ENCODE assay signal across 32 cellular contexts in genomic region chr22:24216541-24217209, GRCh38. TPM values are rescaled to one million over a fixed set of nuclear protein-coding genes. Genes with fewer than 3 reads are reported as not detected.
DNase-seq lines count a peak whose midpoint lies in the region; ATAC-seq and TF ChIP-seq lines count a peak whose summit lies in the region.
"Had no signal": no experiment of that assay in that cellular context is flagged by ENCODE, and none has a peak within 500 bp of the region (broad histone marks: within the 10 kb centered on the region; RNA-seq: fewer than 3 reads in every experiment).

No MANE protein-coding gene starts in this region.

- H4K20me1 ChIP-seq in DND-41 (ENCODE audit: insufficient read depth, low read length), result no peaks in the 10 kb centered on the region
- H4K20me1 ChIP-seq in IMR-90 (ENCODE audit: insufficient read depth, low read length), result no peaks in the 10 kb centered on the region

- DNase-seq in DND-41, result peak; percentile 11
- no peak for DNase-seq in IMR-90
- DNase-seq in activated naive CD8-positive, alpha-beta T cell treated with anti-CD3 and anti-CD28 coated beads, Interleukin-2, amount 10 ng/mL, durations not matched to agents 7 days and 5 days, result no peak
- DNase-seq in stimulated activated naive B cell treated with anti-CD40 and anti-IgM and Interleukin-4, amounts not matched to agents 10 μg/mL and 1 μg/mL and 100 μg/mL, for 72 hours, result no peak
- no peak for DNase-seq in T-helper 1 cell
- DNase-seq in endodermal cell, result no peak
- DNase-seq: activated CD4-positive, alpha-beta T cell treated with anti-CD3 and anti-CD28 coated beads for 4 hours; activated naive CD4-positive, alpha-beta T cell treated with anti-CD3 and anti-CD28 coated beads for 36 hours; anterior cingulate cortex; effector memory CD8-positive, alpha-beta T cell; foreskin fibroblast; heart right ventricle; naive B cell; NCI-H1092 treated with DMSO at 0.1 percent for 48 hours; NCI-H187; NCI-H2171; NCI-H524; PC-9; stimulated activated CD4-positive, alpha-beta T cell treated with anti-CD3 and anti-CD28 coated beads, Interleukin-12 subunit alpha, Interleukin-12 subunit beta, amount 100 ng/mL, for 4 hours; stimulated activated CD4-positive, alpha-beta T cell treated with anti-CD3 and anti-CD28 coated beads, Interleukin-4, amount 100 ng/mL, for 24 hours; transverse colon had no signal

- H3K27ac Mint-ChIP-seq in activated naive CD8-positive, alpha-beta T cell treated with anti-CD3 and anti-CD28 coated beads, Interleukin-2, amount 10 ng/mL, durations not matched to agents 7 days and 5 days, result peak overlapping the region; percentile 69
- no peak overlapping the region for H3K27ac Mint-ChIP-seq in stimulated activated naive B cell treated with anti-CD40 and anti-IgM and Interleukin-4, amounts not matched to agents 10 μg/mL and 1 μg/mL and 100 μg/mL, for 72 hours
- H3K27ac Mint-ChIP-seq in endodermal cell, result no peak overlapping the region
- H3K27ac Mint-ChIP-seq: activated naive CD4-positive, alpha-beta T cell treated with anti-CD3 and anti-CD28 coated beads for 36 hours; mesothelial cell of epicardium; progenitor cell of endocrine pancreas had no signal

- no peak overlapping the region; the same call in 1 of the 2 replicates for H3K4ac ChIP-seq in IMR-90 (ENCODE audit: low read depth, low read length)

- POLR2A ChIA-PET in IMR-90 (lab: Charles Lee; ENCODE audit: unreplicated experiment), result no interaction called here
- POLR2A ChIA-PET in activated naive CD8-positive, alpha-beta T cell treated with anti-CD3 and anti-CD28 coated beads, Interleukin-2, amount 10 ng/mL, durations not matched to agents 7 days and 5 days (lab: Charles Lee), result interaction anchor here (0.5 kb wide), 1 partner anchor 23 kb away, joined by 6 read pairs; no protein-coding TSS in a partner anchor

- no peak overlapping the region for H4K5ac ChIP-seq in IMR-90 (ENCODE audit: low read depth, low read length)

- H3K36me3 ChIP-seq in DND-41 (ENCODE audit: insufficient read depth, low read length) (no peaks in the 10 kb centered on the region), IMR-90 (ENCODE audit: control insufficient read depth, insufficient read depth, low read length) (no peaks in the 10 kb centered on the region), endodermal cell (ENCODE audit: control insufficient read depth, insufficient read depth, low read length) (no peaks in the 10 kb centered on the region)
- H3K36me3 ChIP-seq: neutrophil, transverse colon had no signal

- H2BK120ac ChIP-seq in IMR-90 (ENCODE audit: low read depth, low read length), result 0 out of 2 replicates have a peak overlapping the region, but pooled peaks have one; percentile 19

- H2BK15ac ChIP-seq in IMR-90 (ENCODE audit: low read depth, low read length), result no peak overlapping the region; the same call in 2 of the 3 replicates

- H3K9me3 ChIP-seq in DND-41 (ENCODE audit: insufficient read depth, low read length, severe bottlenecking) (no peaks in the 10 kb centered on the region), IMR-90 (ENCODE audit: control insufficient read depth, insufficient read depth, low read length) (peaks cover 4% of the 10 kb centered on the region; the same call in 1 of the 2 replicates), endodermal cell (ENCODE audit: control insufficient read depth, low read length) (no peaks in the 10 kb centered on the region)
- H3K9me3 ChIP-seq: heart right ventricle, neutrophil, transverse colon had no signal

- H3K4me1 ChIP-seq in DND-41 (ENCODE audit: insufficient read depth, low read length) (no peaks in the 10 kb centered on the region), IMR-90 (ENCODE audit: control insufficient read depth, insufficient read depth, low read length) (no peaks in the 10 kb centered on the region), endodermal cell (ENCODE audit: control insufficient read depth, insufficient read depth, low read length) (no peaks in the 10 kb centered on the region)
- H3K4me1 ChIP-seq: heart right ventricle, transverse colon had no signal

- TF ChIP-seq RAD21 in IMR-90 (IDR thresholded peaks at IDR 0.05; ENCODE audit: low read length), result no peak

- ATAC-seq in DND-41 (ENCODE audit: insufficient read depth, low read depth), result no peak; the same call in 2 of the 3 replicates
- ATAC-seq in IMR-90 (ENCODE audit: low read depth), result no peak
- peak; percentile 84 for ATAC-seq in activated naive CD8-positive, alpha-beta T cell treated with anti-CD3 and anti-CD28 coated beads, Interleukin-2, amount 10 ng/mL, durations not matched to agents 7 days and 5 days (ENCODE audit: low read depth)
- ATAC-seq in stimulated activated naive B cell treated with anti-CD40 and anti-IgM and Interleukin-4, amounts not matched to agents 10 μg/mL and 1 μg/mL and 100 μg/mL, for 72 hours (replicated peaks), result peak; percentile 57 to 71
- no peak for ATAC-seq in HG03521 (IDR thresholded peaks at IDR 0.05; ENCODE audit: unreplicated experiment)
- ATAC-seq: effector memory CD8-positive, alpha-beta T cell; heart right ventricle; K562; Right ventricle myocardium inferior; sciatic nerve had no signal

- H3K4me2 ChIP-seq in DND-41 (ENCODE audit: insufficient read depth, low read length), result no peak overlapping the region
- H3K4me2 ChIP-seq in IMR-90 (ENCODE audit: low read depth, low read length), result no peak overlapping the region
- H3K4me2 ChIP-seq: PC-9 had no signal

- dilution Hi-C loops in IMR-90 (cut with HindIII; ENCODE audit: low sequenced_read_pairs, unreplicated experiment), result no loop called here

- in situ Hi-C loops in IMR-90 (cut with MboI; ENCODE audit: low sequenced_read_pairs), result no loop called here

- H2BK20ac ChIP-seq in IMR-90 (ENCODE audit: low read depth, low read length), result no peak overlapping the region; the same call in 1 of the 2 replicates

- no peak overlapping the region for H3K14ac ChIP-seq in IMR-90 (replicated peaks; ENCODE audit: low read depth, low read length)

- H4K91ac ChIP-seq in IMR-90 (ENCODE audit: insufficient read depth, low read depth, low read length), result no peak overlapping the region

- H3K18ac ChIP-seq in IMR-90 (ENCODE audit: low read depth, low read length), result no peak overlapping the region

- H3K27me3 Mint-ChIP-seq in activated naive CD8-positive, alpha-beta T cell treated with anti-CD3 and anti-CD28 coated beads, Interleukin-2, amount 10 ng/mL, durations not matched to agents 7 days and 5 days, result no peaks in the 10 kb centered on the region
- no peaks in the 10 kb centered on the region for H3K27me3 Mint-ChIP-seq in stimulated activated naive B cell treated with anti-CD40 and anti-IgM and Interleukin-4, amounts not matched to agents 10 μg/mL and 1 μg/mL and 100 μg/mL, for 72 hours
- H3K27me3 Mint-ChIP-seq in endodermal cell (ENCODE audit: insufficient read depth), result peaks cover 3% of the 10 kb centered on the region
- H3K27me3 Mint-ChIP-seq: naive B cell, progenitor cell of endocrine pancreas had no signal

- CTCF ChIA-PET in IMR-90 (lab: Yijun Ruan, JAX), result no interaction called here

- no peaks in the 10 kb centered on the region for H3K9me1 ChIP-seq in IMR-90 (ENCODE audit: insufficient read depth, low read length)

- H2AK9ac ChIP-seq in IMR-90 (replicated peaks; ENCODE audit: low read depth, low read length, poor library complexity), result no peak overlapping the region

- H3K79me1 ChIP-seq in IMR-90 (ENCODE audit: low read depth in 1 of 2, low read length in 2 of 2), result no peaks in the 10 kb centered on the region

- intact Hi-C loops in IMR-90 (cut with micrococcal nuclease), result no loop called here

- no peak for TF ChIP-seq POLR2A in IMR-90 (IDR thresholded peaks at IDR 0.05; ENCODE audit: low read depth, low read length)

- no peak overlapping the region for H3K23ac ChIP-seq in IMR-90 (ENCODE audit: low read depth, low read length)

- 100% methylated on average over 3 of the region's 12 CpGs; no CpG with 5 or more reads in 1 of the 2 experiments for WGBS in IMR-90 (ENCODE audit: extremely low coverage in 2 of 2, insufficient read length in 1 of 2), 2 experiments
- 89 to 93% methylated on average over 12 of the region's 12 CpGs for WGBS in endodermal cell (ENCODE audit: insufficient coverage in 1 of 2, insufficient read length in 1 of 2), 2 experiments

- H3K4me1 Mint-ChIP-seq in activated naive CD8-positive, alpha-beta T cell treated with anti-CD3 and anti-CD28 coated beads, Interleukin-2, amount 10 ng/mL, durations not matched to agents 7 days and 5 days, result peaks cover 10% of the 10 kb centered on the region
- H3K4me1 Mint-ChIP-seq in stimulated activated naive B cell treated with anti-CD40 and anti-IgM and Interleukin-4, amounts not matched to agents 10 μg/mL and 1 μg/mL and 100 μg/mL, for 72 hours, result peaks cover 3 to 5% of the 10 kb centered on the region in 2 donors
- H3K4me1 Mint-ChIP-seq in endodermal cell, result peaks cover 10% of the 10 kb centered on the region
- H3K4me1 Mint-ChIP-seq: CD14-positive monocyte had no signal

- peak overlapping the region; percentile 50 for H2AK5ac ChIP-seq in IMR-90 (ENCODE audit: low read depth, low read length)

- no peak overlapping the region for H2AFZ ChIP-seq in DND-41 (ENCODE audit: low read depth, low read length)
- no peak overlapping the region for H2AFZ ChIP-seq in IMR-90 (replicated peaks; ENCODE audit: low read length, poor library complexity)
- H2AFZ ChIP-seq: PC-9 had no signal

- no peak overlapping the region for H2BK5ac ChIP-seq in IMR-90 (ENCODE audit: low read depth, low read length, poor library complexity, severe bottlenecking)

- BruUV-seq in IMR-90 (replicated peaks; lab: Mats Ljungman, UMichigan), result no TSS peak

- no peak overlapping the region for H3K4me3 ChIP-seq in DND-41 (ENCODE audit: low read depth in 1 of 2, low read length in 2 of 2)
- no peak overlapping the region for H3K4me3 ChIP-seq in IMR-90 (ENCODE audit: insufficient read depth, low read depth, low read length)
- no peak overlapping the region for H3K4me3 ChIP-seq in endodermal cell (ENCODE audit: low read length)
- H3K4me3 ChIP-seq: coronary artery, heart right ventricle, K562, PC-9, transverse colon had no signal

- no peaks in the 10 kb centered on the region for H3K79me2 ChIP-seq in DND-41 (ENCODE audit: insufficient read depth, low read length)

- no peaks in the 10 kb centered on the region for H3K9me3 Mint-ChIP-seq in activated naive CD8-positive, alpha-beta T cell treated with anti-CD3 and anti-CD28 coated beads, Interleukin-2, amount 10 ng/mL, durations not matched to agents 7 days and 5 days
- no peaks in the 10 kb centered on the region for H3K9me3 Mint-ChIP-seq in stimulated activated naive B cell treated with anti-CD40 and anti-IgM and Interleukin-4, amounts not matched to agents 10 μg/mL and 1 μg/mL and 100 μg/mL, for 72 hours
- no peaks in the 10 kb centered on the region for H3K9me3 Mint-ChIP-seq in endodermal cell
- H3K9me3 Mint-ChIP-seq: activated naive CD4-positive, alpha-beta T cell treated with anti-CD3 and anti-CD28 coated beads for 36 hours; effector memory CD8-positive, alpha-beta T cell; mesothelial cell of epicardium; naive B cell had no signal

- H3K4me3 Mint-ChIP-seq in activated naive CD8-positive, alpha-beta T cell treated with anti-CD3 and anti-CD28 coated beads, Interleukin-2, amount 10 ng/mL, durations not matched to agents 7 days and 5 days, result no peak overlapping the region
- no peak overlapping the region for H3K4me3 Mint-ChIP-seq in stimulated activated naive B cell treated with anti-CD40 and anti-IgM and Interleukin-4, amounts not matched to agents 10 μg/mL and 1 μg/mL and 100 μg/mL, for 72 hours
- H3K4me3 Mint-ChIP-seq in endodermal cell, result no peak overlapping the region
- H3K4me3 Mint-ChIP-seq: activated naive CD4-positive, alpha-beta T cell treated with anti-CD3 and anti-CD28 coated beads for 36 hours; CD14-positive monocyte; effector memory CD8-positive, alpha-beta T cell; mesothelial cell of epicardium had no signal

- no peaks in the 10 kb centered on the region for H3K36me3 Mint-ChIP-seq in activated naive CD8-positive, alpha-beta T cell treated with anti-CD3 and anti-CD28 coated beads, Interleukin-2, amount 10 ng/mL, durations not matched to agents 7 days and 5 days
- no peaks in the 10 kb centered on the region for H3K36me3 Mint-ChIP-seq in stimulated activated naive B cell treated with anti-CD40 and anti-IgM and Interleukin-4, amounts not matched to agents 10 μg/mL and 1 μg/mL and 100 μg/mL, for 72 hours
- H3K36me3 Mint-ChIP-seq in endodermal cell (ENCODE audit: low read depth), result no peaks in the 10 kb centered on the region
- H3K36me3 Mint-ChIP-seq: CD14-positive monocyte, mesothelial cell of epicardium, naive B cell had no signal

- H3K27ac ChIP-seq in DND-41 (ENCODE audit: low read length) (no peak overlapping the region), IMR-90 (ENCODE audit: insufficient read depth, low read length) (no peak overlapping the region), endodermal cell (ENCODE audit: low read depth, low read length) (no peak overlapping the region)
- H3K27ac ChIP-seq: coronary artery, heart right ventricle, neutrophil, PC-9, transverse colon had no signal

- H3K9ac ChIP-seq in DND-41 (ENCODE audit: low read depth, low read length) (no peak overlapping the region), IMR-90 (ENCODE audit: low read depth, low read length) (no peak overlapping the region), endodermal cell (ENCODE audit: extremely low read depth, low read length, poor library complexity, severe bottlenecking) (no peak overlapping the region)

- no peaks in the 10 kb centered on the region for H3K27me3 ChIP-seq in DND-41 (ENCODE audit: insufficient read depth, low read length, poor library complexity)
- H3K27me3 ChIP-seq in IMR-90 (ENCODE audit: control insufficient read depth, insufficient read depth, low read length), result no peaks in the 10 kb centered on the region
- no peaks in the 10 kb centered on the region for H3K27me3 ChIP-seq in endodermal cell (ENCODE audit: control insufficient read depth, insufficient read depth, low read length, poor library complexity, severe bottlenecking)
- H3K27me3 ChIP-seq: heart right ventricle, neutrophil, transverse colon had no signal

- no peak overlapping the region for H3K56ac ChIP-seq in IMR-90 (ENCODE audit: extremely low read depth, insufficient read depth, low read length)

- H4K8ac ChIP-seq in IMR-90 (ENCODE audit: low read depth in 2 of 2, low read length in 2 of 2), result no peak overlapping the region

- TF ChIP-seq CTCF in DND-41 (IDR thresholded peaks at IDR 0.05; ENCODE audit: borderline replicate concordance, extremely low read depth, low read length, poor library complexity, severe bottlenecking), result no peak
- no peak for TF ChIP-seq CTCF in IMR-90 (conservative IDR thresholded peaks at IDR 0.05; ENCODE audit: low read depth, low read length)
- no peak for TF ChIP-seq CTCF in endodermal cell (conservative IDR thresholded peaks at IDR 0.05)

RNA-seq across cellular contexts. Expression of gene GGT5, which starts 28.2 kb away (rescaled TPM):
- 0.18 and 0.28 TPM in 2 replicates for total RNA-seq in IMR-90 (2012; rRNA removed)
- 3.1 and 5.8 TPM in 2 replicates for polyA plus RNA-seq in IMR-90 (2012; rRNA removed)
- polyA plus RNA-seq in IMR-90 (2012; cell fraction: cytosol; rRNA removed), result 0.58 and 3.1 TPM in 2 replicates
- polyA plus RNA-seq in IMR-90 (2012; cell fraction: nucleus; rRNA removed; ENCODE audit: low replicate concordance), result 15.2 and 20.3 TPM in 2 replicates
- under 1 TPM in 1 of 2 experiments, not detected in 1; 0.11 TPM for total RNA-seq in activated naive CD8-positive, alpha-beta T cell treated with anti-CD3 and anti-CD28 coated beads, Interleukin-2, amount 10 ng/mL, durations not matched to agents 7 days and 5 days
- under 1 TPM in 1 of 2 donors, not detected in 1; 0.29 TPM for total RNA-seq in endodermal cell
- polyA plus RNA-seq in endodermal cell (2013, experiment 1 of 2), result 0.61 TPM
- 0.79 TPM for polyA plus RNA-seq in endodermal cell (2013, experiment 2 of 2)
- total RNA-seq: activated naive CD4-positive, alpha-beta T cell treated with anti-CD3 and anti-CD28 coated beads for 36 hours; bronchial epithelial cell; M059J; PC-9; progenitor cell of endocrine pancreas had no signal

RNA-seq across cellular contexts. Expression of gene SUSD2, which starts 35.4 kb away (rescaled TPM):
- total RNA-seq in IMR-90 (2012; rRNA removed) (0.18 and 0.28 TPM in 2 replicates), endodermal cell (1 to 10 TPM in 1 of 2 donors, under 1 TPM in 1; 0.40 to 1.6 TPM)
- 1.6 and 2.4 TPM in 2 replicates for polyA plus RNA-seq in IMR-90 (2012; rRNA removed)
- polyA plus RNA-seq in IMR-90 (2012; cell fraction: cytosol; rRNA removed), result 1.1 and 1.9 TPM in 2 replicates
- 1.9 and 4.1 TPM in 2 replicates for polyA plus RNA-seq in IMR-90 (2012; cell fraction: nucleus; rRNA removed; ENCODE audit: low replicate concordance)
- 1 to 10 TPM in 1 of 2 experiments, under 1 TPM in 1; 0.94 to 1.2 TPM for total RNA-seq in activated naive CD8-positive, alpha-beta T cell treated with anti-CD3 and anti-CD28 coated beads, Interleukin-2, amount 10 ng/mL, durations not matched to agents 7 days and 5 days
- polyA plus RNA-seq in endodermal cell (2013, experiment 1 of 2), result 2.9 TPM
- polyA plus RNA-seq in endodermal cell (2013, experiment 2 of 2), result 2.2 TPM
- polyA plus RNA-seq: CD14-positive monocyte had no signal

RNA-seq across cellular contexts. Expression of gene SPECC1L, which starts 54.0 kb away (rescaled TPM):
- total RNA-seq in IMR-90 (2012; rRNA removed), result 44.1 and 45.5 TPM in 2 replicates
- polyA plus RNA-seq in IMR-90 (2012; rRNA removed), result 18.4 and 18.7 TPM in 2 replicates
- polyA plus RNA-seq in IMR-90 (2012; cell fraction: cytosol; rRNA removed), result 9.4 and 10.4 TPM in 2 replicates
- 23.1 and 26.8 TPM in 2 replicates for polyA plus RNA-seq in IMR-90 (2012; cell fraction: nucleus; rRNA removed; ENCODE audit: low replicate concordance)
- total RNA-seq in activated naive CD8-positive, alpha-beta T cell treated with anti-CD3 and anti-CD28 coated beads, Interleukin-2, amount 10 ng/mL, durations not matched to agents 7 days and 5 days, result 10 to 100 TPM; 55.4 to 59.4 TPM
- total RNA-seq in endodermal cell, result 10 to 100 TPM; 61.9 to 69.1 TPM
- 37.2 TPM for polyA plus RNA-seq in endodermal cell (2013, experiment 1 of 2)
- polyA plus RNA-seq in endodermal cell (2013, experiment 2 of 2), result 37.3 TPM

Comparison
In these comparisons a context has a peak if more than half of its experiments do, and no peak if none do; other contexts are left out.
1. ATAC-seq: peak in activated naive CD8-positive, alpha-beta T cell treated with anti-CD3 and anti-CD28 coated beads, Interleukin-2, amount 10 ng/mL, durations not matched to agents 7 days and 5 days (single experiment) and stimulated activated naive B cell treated with anti-CD40 and anti-IgM and Interleukin-4, amounts not matched to agents 10 μg/mL and 1 μg/mL and 100 μg/mL, for 72 hours (2 of 2); none in DND-41 (single experiment), IMR-90 (single experiment) and HG03521 (single experiment).